1 cellular context compared by ENCODE assay signal in the genomic region with DNA sequence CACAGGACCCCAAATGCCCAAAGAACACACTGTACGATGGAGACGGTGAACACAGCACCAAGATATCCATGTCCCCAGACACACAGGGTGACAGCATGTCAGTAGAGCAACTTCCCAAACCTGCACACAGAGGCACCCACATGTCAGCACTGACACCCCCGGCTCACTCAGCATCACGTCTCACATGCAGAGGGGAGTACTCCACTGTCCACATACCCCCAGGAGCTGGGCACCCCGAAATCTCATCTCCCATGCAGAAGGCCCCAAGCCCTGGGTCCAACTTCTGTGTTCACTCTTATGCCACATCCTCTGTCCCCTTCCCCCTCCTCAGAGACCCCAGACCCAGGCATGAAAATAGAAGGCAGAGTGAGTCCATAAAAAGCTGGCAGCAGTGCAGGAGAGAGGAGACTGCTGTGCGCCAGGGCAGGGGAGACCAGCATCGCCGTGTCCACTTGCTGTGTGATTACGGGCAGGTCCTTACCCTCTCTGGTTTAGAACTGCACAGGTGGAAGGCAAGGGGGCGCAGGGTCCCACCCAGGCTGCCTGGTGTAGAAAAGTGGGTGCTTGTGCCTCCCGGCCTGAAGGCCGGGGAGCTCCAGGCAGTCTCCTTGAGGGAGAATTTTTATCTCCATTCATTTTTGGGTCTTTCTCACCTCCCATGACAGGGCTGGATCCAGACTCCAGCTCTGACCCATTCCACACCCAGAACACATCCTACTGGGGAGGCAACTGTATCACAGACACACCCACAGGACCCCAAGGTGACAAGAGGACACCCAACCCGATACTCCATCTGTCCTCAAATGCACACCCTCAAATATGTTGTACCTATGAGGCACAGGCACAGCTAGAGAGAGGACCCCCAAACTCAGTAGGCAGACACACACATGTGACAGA.
TF ChIP-seq lines count a peak whose summit lies in the region.

No MANE protein-coding gene starts in this region.

TF ChIP-seq in K562, 482 proteins besides CTCF, POLR2A, EP300 and RAD21:
- TF ChIP-seq PRDM10 (IDR thresholded peaks at IDR 0.05; ENCODE audit: partially characterized antibody) (no peak), POLR2G (IDR thresholded peaks at IDR 0.05; ENCODE audit: low read depth, low read length) (peak; percentile 20; the same call in 1 of the 2 replicates), NFIC (IDR thresholded peaks at IDR 0.05) (no peak), KDM1A (IDR thresholded peaks at IDR 0.05) (0 out of 4 replicates have a peak, but pooled peaks of 1 of the 2 experiments have one; percentile 9), BCOR (IDR thresholded peaks at IDR 0.05) (0 out of 2 replicates have a peak, but pooled peaks have one; percentile 13), ZFP36 (IDR thresholded peaks at IDR 0.05; ENCODE audit: low read depth, low read length, partially characterized antibody) (peak; percentile 57)
